In genomic region chr1:26610781-26611180, GRCh38 we compare ENCODE assay signal across 15 cellular contexts.
DNase-seq lines count a peak whose midpoint lies in the region; ATAC-seq and TF ChIP-seq lines count a peak whose summit lies in the region.
"Had no signal": no experiment of that assay in that cellular context is flagged by ENCODE, and none has a peak within 500 bp of the region (broad histone marks: within the 10 kb centered on the region; RNA-seq: fewer than 3 reads in every experiment).

No MANE protein-coding gene starts in this region.

- peaks cover 23% of the 10 kb centered on the region for H3K4me1 ChIP-seq in neural progenitor cell
- no peaks in the 10 kb centered on the region for H3K4me1 ChIP-seq in MM.1S (ENCODE audit: low read length)

- H3K9ac ChIP-seq in neural progenitor cell (no peak overlapping the region), MM.1S (ENCODE audit: low read length) (no peak overlapping the region)

- no peak for ATAC-seq in HG02938 (IDR thresholded peaks at IDR 0.05; ENCODE audit: unreplicated experiment)
- ATAC-seq: HCT116 had no signal

- H3F3A ChIP-seq in neural progenitor cell (ENCODE audit: low read depth) (peaks cover 14% of the 10 kb centered on the region), MM.1S (ENCODE audit: insufficient read depth, low read length) (no peaks in the 10 kb centered on the region)

- no peak overlapping the region for H3K27ac Mint-ChIP-seq in neural progenitor cell
- H3K27ac Mint-ChIP-seq: CD4-positive, alpha-beta memory T cell had no signal

- H3K27ac ChIP-seq in neural progenitor cell = no peak overlapping the region
- no peak overlapping the region for H3K27ac ChIP-seq in MM.1S (ENCODE audit: low read length)

- H3K36me3 ChIP-seq in neural progenitor cell (no peaks in the 10 kb centered on the region), MM.1S (replicated peaks; ENCODE audit: insufficient read depth, low read length) (no peaks in the 10 kb centered on the region)

- peak; percentile 13 for DNase-seq in activated CD8-positive, alpha-beta memory T cell treated with anti-CD3 and anti-CD28 coated beads, Interleukin-2, amount 50 U/mL, for 48 hours
- no peak for DNase-seq in activated CD8-positive, alpha-beta memory T cell treated with anti-CD3 and anti-CD28 coated beads, Interleukin-2, amount 50 U/mL, for 4 hours
- peak; percentile 63 to 82 for DNase-seq in NCI-H524 (lab: John Stamatoyannopoulos, UW)
- DNase-seq in neural progenitor cell (ENCODE audit: low spot score) = peak; percentile 72
- no peak for DNase-seq in MM.1S
- DNase-seq in DMS114 treated with DMSO at 0.1 percent for 48 hours (lab: John Stamatoyannopoulos, UW; ENCODE audit: unreplicated experiment) = no peak
- DNase-seq: C1 segment of cervical spinal cord; Calu3; CD4-positive, alpha-beta memory T cell; COR-L47; DMS153; DND-41; H9 had no signal

- H3K4me3 ChIP-seq in neural progenitor cell (no peak overlapping the region), MM.1S (ENCODE audit: low read length) (no peak overlapping the region)

- H3K4me1 Mint-ChIP-seq in neural progenitor cell = peaks cover 22% of the 10 kb centered on the region
- H3K4me1 Mint-ChIP-seq: CD4-positive, alpha-beta memory T cell had no signal

- no peak overlapping the region for H2AFZ ChIP-seq in neural progenitor cell (replicated peaks)
- no peak overlapping the region for H2AFZ ChIP-seq in MM.1S (ENCODE audit: low read length)

- H4K20me1 ChIP-seq in neural progenitor cell (ENCODE audit: low read depth) = peaks cover 4% of the 10 kb centered on the region
- H4K20me1 ChIP-seq in MM.1S (ENCODE audit: insufficient read depth, low read length) = no peaks in the 10 kb centered on the region

- H3K36me3 Mint-ChIP-seq in neural progenitor cell = no peaks in the 10 kb centered on the region
- H3K36me3 Mint-ChIP-seq: CD4-positive, alpha-beta memory T cell had no signal

- H3K9me3 Mint-ChIP-seq in neural progenitor cell = no peaks in the 10 kb centered on the region
- H3K9me3 Mint-ChIP-seq: CD4-positive, alpha-beta memory T cell; H9 had no signal

- H3K4me3 Mint-ChIP-seq in neural progenitor cell = no peak overlapping the region
- H3K4me3 Mint-ChIP-seq: CD4-positive, alpha-beta memory T cell had no signal

- H3K79me2 ChIP-seq in neural progenitor cell (ENCODE audit: low read depth) (no peaks in the 10 kb centered on the region), MM.1S (ENCODE audit: low read length) (no peaks in the 10 kb centered on the region)

- no peaks in the 10 kb centered on the region for H3K9me3 ChIP-seq in neural progenitor cell (ENCODE audit: low read depth)
- no peaks in the 10 kb centered on the region for H3K9me3 ChIP-seq in MM.1S (replicated peaks; ENCODE audit: insufficient read depth, low read length)

- H3K4me2 ChIP-seq in neural progenitor cell (peak overlapping the region; percentile 53), MM.1S (ENCODE audit: low read depth, low read length) (no peak overlapping the region)

- peaks cover 11% of the 10 kb centered on the region for H3K27me3 Mint-ChIP-seq in neural progenitor cell (ENCODE audit: insufficient read depth, low read depth)

- H3K27me3 ChIP-seq in neural progenitor cell = no peaks in the 10 kb centered on the region
- H3K27me3 ChIP-seq in MM.1S (replicated peaks; ENCODE audit: insufficient read depth, low read length) = no peaks in the 10 kb centered on the region

- no peak for TF ChIP-seq CTCF in neural progenitor cell (IDR thresholded peaks at IDR 0.05)
- no peak for TF ChIP-seq CTCF in MM.1S (IDR thresholded peaks at IDR 0.05; ENCODE audit: low read length)

- no peaks in the 10 kb centered on the region for H3K9me2 ChIP-seq in MM.1S (replicated peaks; ENCODE audit: insufficient read depth, low read length)

Comparison
In these comparisons a context has a peak if more than half of its experiments do, and no peak if none do; other contexts are left out.
1. DNase-seq: peak in activated CD8-positive, alpha-beta memory T cell treated with anti-CD3 and anti-CD28 coated beads, Interleukin-2, amount 50 U/mL, for 48 hours (single experiment), NCI-H524 (2 of 2) and neural progenitor cell (single experiment); none in activated CD8-positive, alpha-beta memory T cell treated with anti-CD3 and anti-CD28 coated beads, Interleukin-2, amount 50 U/mL, for 4 hours (single experiment), MM.1S (single experiment) and DMS114 treated with DMSO at 0.1 percent for 48 hours (single experiment).